In the genomic region with DNA sequence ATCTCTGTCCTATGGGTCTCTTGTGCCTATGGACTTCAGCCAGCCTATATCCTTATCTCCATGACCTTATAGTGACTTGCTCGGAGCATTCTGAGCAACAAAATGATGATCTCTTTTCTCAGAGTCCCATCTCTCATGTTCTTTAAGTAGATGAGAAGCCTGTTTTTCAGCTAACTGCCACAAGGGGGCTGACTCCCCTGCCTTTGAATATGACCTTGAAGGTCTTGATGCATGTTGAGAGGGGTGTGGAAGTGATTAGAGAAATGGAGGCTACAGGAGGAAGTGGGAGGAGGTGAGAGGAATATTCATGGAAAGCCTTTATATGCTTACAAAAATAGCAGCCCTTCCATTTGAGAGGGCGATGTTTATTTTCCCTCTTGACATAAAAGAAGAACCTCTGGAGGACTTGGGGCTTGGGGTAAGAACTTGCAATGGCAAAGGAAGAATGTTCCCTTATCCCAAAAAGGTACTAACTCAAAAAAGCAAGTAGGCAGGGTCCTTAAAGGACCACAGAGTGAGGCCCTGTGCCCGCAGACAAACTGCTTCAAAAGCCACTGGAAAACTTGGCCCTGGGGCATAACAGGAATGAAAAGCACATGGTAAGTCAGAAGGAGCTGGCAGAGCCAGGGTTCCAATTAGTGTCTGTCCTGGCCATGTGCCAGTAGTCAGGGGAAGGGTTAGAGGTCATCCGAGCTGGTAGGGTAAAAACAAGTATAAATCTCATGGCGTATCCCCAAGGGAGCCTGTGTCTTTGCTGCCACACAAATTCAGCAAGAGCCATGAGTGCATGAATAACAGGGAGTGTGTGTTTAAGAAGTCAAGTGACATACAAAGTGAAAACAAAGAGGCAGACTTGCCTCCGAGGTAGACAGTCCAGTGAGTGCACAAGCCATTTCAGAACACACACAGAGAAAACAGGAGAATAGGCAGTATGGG, we compare ENCODE assay signal across 9 cellular contexts. TPM values are rescaled to one million over a fixed set of nuclear protein-coding genes. Genes with fewer than 3 reads are reported as not detected.
DNase-seq lines count a peak whose midpoint lies in the region; ATAC-seq and TF ChIP-seq lines count a peak whose summit lies in the region.
"Had no signal": no experiment of that assay in that cellular context is flagged by ENCODE, and none has a peak within 500 bp of the region (broad histone marks: within the 10 kb centered on the region; RNA-seq: fewer than 3 reads in every experiment).

No MANE protein-coding gene starts in this region.

- H3K9me3 Mint-ChIP-seq in memory B cell, result peaks cover 2% of the 10 kb centered on the region

- TF ChIP-seq CTCF in GM12875 (IDR thresholded peaks at IDR 0.05; ENCODE audit: borderline replicate concordance, insufficient read depth, low read depth, low read length), result peak; percentile 52; the same call in 1 of the 2 replicates
- peak; percentile 77 for TF ChIP-seq CTCF in OCI-LY7 (conservative IDR thresholded peaks at IDR 0.05; ENCODE audit: low read length)
- peak; percentile 33 to 49 (median 43) for TF ChIP-seq CTCF in adrenal gland (IDR thresholded peaks at IDR 0.05)

- peak overlapping the region; percentile 19 for H3K27ac Mint-ChIP-seq in memory B cell

- POLR2A ChIA-PET in OCI-LY7 (lab: Charles Lee), result no interaction called here

- no peak overlapping the region for H2AFZ ChIP-seq in OCI-LY7 (ENCODE audit: low read length)

- ATAC-seq in memory B cell (ENCODE audit: low read depth) (peak; percentile 39), GM18520 (IDR thresholded peaks at IDR 0.05; ENCODE audit: unreplicated experiment) (no peak), HG02588 (IDR thresholded peaks at IDR 0.05; ENCODE audit: unreplicated experiment) (no peak), HG03521 (IDR thresholded peaks at IDR 0.05; ENCODE audit: unreplicated experiment) (no peak)

- no peak for TF ChIP-seq POLR2A in adrenal gland (IDR thresholded peaks at IDR 0.05)

- 64 to 78% (median 76%) methylated on average over 6 of the region's 6 CpGs for WGBS in adrenal gland, 4 donors

- H3K4me2 ChIP-seq in OCI-LY7 (ENCODE audit: low read length), result no peak overlapping the region

- no peaks in the 10 kb centered on the region for H4K20me1 ChIP-seq in OCI-LY7 (ENCODE audit: insufficient read depth, low read length)

- no peaks in the 10 kb centered on the region for H3K27me3 Mint-ChIP-seq in memory B cell

- no peaks in the 10 kb centered on the region for H3K27me3 ChIP-seq in adrenal gland
- H3K27me3 ChIP-seq: SJSA1 had no signal

- H3K27ac ChIP-seq in OCI-LY7 (ENCODE audit: low read depth, low read length, poor library complexity, severe bottlenecking), result no peak overlapping the region
- H3K27ac ChIP-seq in adrenal gland, result no peak overlapping the region
- H3K27ac ChIP-seq: SJSA1 had no signal

- peaks cover 37% of the 10 kb centered on the region for H3K36me3 Mint-ChIP-seq in memory B cell

- no peak overlapping the region for H3K4me3 ChIP-seq in GM12875 (ENCODE audit: low read depth, low read length)
- H3K4me3 ChIP-seq in OCI-LY7 (ENCODE audit: low read depth, low read length, poor library complexity, severe bottlenecking), result no peak overlapping the region
- H3K4me3 ChIP-seq in adrenal gland, result no peak overlapping the region
- H3K4me3 ChIP-seq: SJSA1 had no signal

- BruUV-seq in OCI-LY7 (replicated peaks; lab: Mats Ljungman, UMichigan), result no TSS peak

- no peaks in the 10 kb centered on the region for H3K79me2 ChIP-seq in OCI-LY7 (ENCODE audit: insufficient read depth, low read depth, low read length)

- H3K9me3 ChIP-seq in OCI-LY7 (ENCODE audit: low read length) (peaks cover 38% of the 10 kb centered on the region), adrenal gland (replicated peaks in 1 of 3) (peaks cover 0 to 8% (median 0%) of the 10 kb centered on the region in 3 donors)

- no peak overlapping the region for H3K4me3 Mint-ChIP-seq in memory B cell

- H3K4me1 ChIP-seq in OCI-LY7 (ENCODE audit: insufficient read depth, low read length, poor library complexity, severe bottlenecking) (no peaks in the 10 kb centered on the region), adrenal gland (replicated peaks in 1 of 2) (no peaks in the 10 kb centered on the region)
- H3K4me1 ChIP-seq: SJSA1 had no signal

- H3K4me1 Mint-ChIP-seq in memory B cell, result peaks cover 38% of the 10 kb centered on the region

- CTCF ChIA-PET in OCI-LY7 (lab: Charles Lee; ENCODE audit: unreplicated experiment), result no interaction called here

- no peaks in the 10 kb centered on the region for H3K9me2 ChIP-seq in OCI-LY7 (ENCODE audit: insufficient read depth, low read length)

- H3K36me3 ChIP-seq in OCI-LY7 (ENCODE audit: insufficient read depth, low read length), result peaks cover 59% of the 10 kb centered on the region
- H3K36me3 ChIP-seq in adrenal gland (replicated peaks in 1 of 2), result no peaks in the 10 kb centered on the region
- H3K36me3 ChIP-seq: SJSA1 had no signal

- intact Hi-C loops in OCI-LY7 (cut with micrococcal nuclease; ENCODE audit: unreplicated experiment), result no loop called here
- intact Hi-C loops in adrenal gland (cut with DNase I), result no loop called here

- DNase-seq in OCI-LY7 (ENCODE audit: low spot score), result peak; percentile 48
- peak in 5 of 7 donors; percentile 32 to 64 (median 57) for DNase-seq in adrenal gland
- DNase-seq in memory B cell (ENCODE audit: low spot score in 2 of 2), result peak in 1 of 2 donors; percentile 39
- DNase-seq in ureter (ENCODE audit: low spot score), result no peak

RNA-seq across cellular contexts. Expression of gene FGD3, which starts 39.1 kb away (rescaled TPM):
- total RNA-seq in OCI-LY7 (2014; rRNA removed; shearing (Covaris generic)), result 20.6 and 22.1 TPM in 2 replicates
- total RNA-seq in OCI-LY7 (2022) (22.9 and 28.1 TPM in 2 replicates), adrenal gland (1 to 10 TPM; 4.4 to 7.6 (median 7.0) TPM), ureter (55.4 TPM)
- polyA plus RNA-seq in adrenal gland, result 1 to 10 TPM in 2 of 3 donors, under 1 TPM in 1; 0.92 to 5.6 (median 3.7) TPM
- total RNA-seq: SJSA1 had no signal
